Comparison of ENCODE assay signal across 20 cellular contexts in the genomic region with DNA sequence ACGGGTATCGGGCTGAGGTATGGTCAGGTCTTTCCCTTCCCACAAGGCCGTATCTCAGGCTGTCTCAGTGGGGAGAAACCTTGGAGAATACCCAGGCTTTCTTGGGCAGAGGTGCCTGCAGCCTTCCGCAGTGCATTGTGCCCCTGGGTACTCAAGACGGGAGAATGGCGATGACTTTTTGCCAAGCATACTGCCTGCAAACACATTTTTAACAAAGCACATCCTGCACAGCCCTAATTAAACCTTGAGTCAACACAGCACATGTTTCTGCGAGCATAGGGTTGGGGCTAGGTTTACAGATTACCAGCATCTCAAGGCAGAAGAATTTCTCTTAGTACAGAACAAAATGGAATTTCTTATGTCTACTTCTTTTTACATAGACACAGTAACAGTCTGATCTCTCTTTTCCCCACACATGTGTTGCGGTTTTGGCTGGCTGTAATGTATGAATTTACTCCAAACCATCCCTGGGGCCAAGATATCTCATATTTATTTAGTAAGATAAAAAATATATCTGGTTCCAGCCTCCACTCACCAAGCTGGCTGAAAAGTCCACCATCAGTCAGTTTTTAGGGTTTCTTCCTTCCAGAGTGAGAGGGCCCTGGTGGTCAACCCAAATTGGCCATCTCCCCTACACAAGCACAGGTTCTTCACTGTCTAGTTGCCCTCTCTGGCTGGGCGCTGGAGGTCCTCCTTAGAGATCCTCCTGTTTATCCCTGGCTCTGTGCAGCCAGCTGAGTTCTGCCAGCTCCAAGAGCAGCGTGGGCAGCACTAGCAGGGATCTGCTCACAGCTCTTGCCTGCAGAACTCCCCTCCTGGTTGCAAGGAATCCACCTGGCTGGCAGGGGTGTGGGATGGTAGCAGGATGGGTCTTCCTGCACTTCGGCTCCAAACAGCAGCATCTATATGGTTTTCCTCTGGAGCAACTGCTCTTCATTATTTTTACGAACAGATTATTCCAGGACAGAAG. TPM values are rescaled to one million over a fixed set of nuclear protein-coding genes. Genes with fewer than 3 reads are reported as not detected.
DNase-seq lines count a peak whose midpoint lies in the region; FAIRE-seq and TF ChIP-seq lines count a peak whose summit lies in the region.
"Had no signal": no experiment of that assay in that cellular context is flagged by ENCODE, and none has a peak within 500 bp of the region (broad histone marks: within the 10 kb centered on the region; RNA-seq: fewer than 3 reads in every experiment).

No MANE protein-coding gene starts in this region.

- peak; percentile 85 for DNase-seq in LNCaP clone FGC (ENCODE audit: low read depth)
- DNase-seq in bronchial epithelial cell (ENCODE audit: low read depth): peak; percentile 46
- peak; percentile 42 for DNase-seq in occipital lobe (lab: John Stamatoyannopoulos, UW)
- no peak for DNase-seq in NCI-H345 (lab: John Stamatoyannopoulos, UW)
- DNase-seq in GM03348 (ENCODE audit: low spot score): no peak
- DNase-seq in NCI-H1048 (lab: John Stamatoyannopoulos, UW): no peak
- DNase-seq: activated CD4-positive, alpha-beta T cell treated with anti-CD3 and anti-CD28 coated beads, Interleukin-2, amount 10 ng/mL, durations not matched to agents 7 days and 5 days; activated naive CD4-positive, alpha-beta T cell treated with Interleukin-2 at 50 U/mL for 16 hours; AML-193; glutamatergic neuron; HFFc6; immature natural killer cell; MV-4-11; naive B cell; Peyer's patch had no signal

- H3K4me1 ChIP-seq in BLaER1 treated with 17β-estradiol and CSF1 and Interleukin-3, amounts not matched to agents 10 nM and 100 nM: peaks cover 27 to 76% (median 61%) of the 10 kb centered on the region in 10 experiments

- H3K27ac ChIP-seq in BLaER1 treated with 17β-estradiol and CSF1 and Interleukin-3, amounts not matched to agents 10 nM and 100 nM: no peak overlapping the region
- H3K27ac ChIP-seq: esophagus muscularis mucosa, Peyer's patch had no signal

- peaks cover 0 to 16% (median 0%) of the 10 kb centered on the region in 11 experiments; a peak in 3 of 22 replicates for H4K20me1 ChIP-seq in BLaER1 treated with 17β-estradiol and CSF1 and Interleukin-3, amounts not matched to agents 10 nM and 100 nM

- peaks cover 0 to 9% (median 0%) of the 10 kb centered on the region in 11 experiments; a peak in 6 of 22 replicates for H3K36me3 ChIP-seq in BLaER1 treated with 17β-estradiol and CSF1 and Interleukin-3, amounts not matched to agents 10 nM and 100 nM
- no peaks in the 10 kb centered on the region for H3K36me3 ChIP-seq in bronchial epithelial cell (ENCODE audit: control insufficient read depth, insufficient read depth, low read length)
- H3K36me3 ChIP-seq: esophagus muscularis mucosa, Peyer's patch had no signal

- TF ChIP-seq CTCF in LNCaP clone FGC (IDR thresholded peaks at IDR 0.05; ENCODE audit: control insufficient read depth, extremely low read depth, insufficient read depth): no peak
- TF ChIP-seq CTCF in bronchial epithelial cell (IDR thresholded peaks at IDR 0.05; ENCODE audit: insufficient read depth, low read length, severe bottlenecking): no peak

- no peak for FAIRE-seq in bronchial epithelial cell (lab: Jason Lieb, UNC)
- FAIRE-seq: D721Med, TTC549 had no signal

- H3K27me3 ChIP-seq in BLaER1 treated with 17β-estradiol and CSF1 and Interleukin-3, amounts not matched to agents 10 nM and 100 nM: peaks cover 0 to 21% (median 0%) of the 10 kb centered on the region in 11 experiments; a peak in 6 of 22 replicates
- H3K27me3 ChIP-seq in bronchial epithelial cell (ENCODE audit: control insufficient read depth, insufficient read depth, low read length): no peaks in the 10 kb centered on the region
- H3K27me3 ChIP-seq: esophagus muscularis mucosa, Peyer's patch had no signal

- H3K4me2 ChIP-seq in BLaER1 treated with 17β-estradiol and CSF1 and Interleukin-3, amounts not matched to agents 10 nM and 100 nM: peak overlapping the region in 7 of 11 experiments; percentile 10 to 97 (median 92); a peak in 10 of 22 replicates

- peaks cover 14 to 25% (median 18%) of the 10 kb centered on the region in 11 experiments for H3K9me3 ChIP-seq in BLaER1 treated with 17β-estradiol and CSF1 and Interleukin-3, amounts not matched to agents 10 nM and 100 nM (replicated peaks in 1 of 11)

- H3K9ac ChIP-seq in BLaER1 treated with 17β-estradiol and CSF1 and Interleukin-3, amounts not matched to agents 10 nM and 100 nM: no peak overlapping the region; a peak in 1 of 22 replicates

- H3K4me3 ChIP-seq in BLaER1 treated with 17β-estradiol and CSF1 and Interleukin-3, amounts not matched to agents 10 nM and 100 nM: no peak overlapping the region
- H3K4me3 ChIP-seq in LNCaP clone FGC (ENCODE audit: low read depth, low read length) (peak overlapping the region; percentile 97), bronchial epithelial cell (ENCODE audit: low read depth, low read length) (no peak overlapping the region)
- H3K4me3 ChIP-seq: esophagus muscularis mucosa, lung, Peyer's patch had no signal

RNA-seq across cellular contexts. Expression of gene FAAH, which starts 2.6 kb away (rescaled TPM):
- total RNA-seq in bronchial epithelial cell (10.2 and 10.5 TPM in 2 replicates), occipital lobe (22.5 TPM)

RNA-seq across cellular contexts. Expression of gene NSUN4, which starts 56.1 kb away (rescaled TPM):
- total RNA-seq in bronchial epithelial cell (9.0 and 12.0 TPM in 2 replicates), occipital lobe (7.2 TPM)

Comparison
In these comparisons a context has a peak if more than half of its experiments do, and no peak if none do; other contexts are left out.
1. DNase-seq: peak in LNCaP clone FGC (single experiment), bronchial epithelial cell (single experiment) and occipital lobe (single experiment); none in NCI-H345 (single experiment), GM03348 (single experiment) and NCI-H1048 (single experiment).